Comparison of ENCODE assay signal across 13 cellular contexts in the genomic region with DNA sequence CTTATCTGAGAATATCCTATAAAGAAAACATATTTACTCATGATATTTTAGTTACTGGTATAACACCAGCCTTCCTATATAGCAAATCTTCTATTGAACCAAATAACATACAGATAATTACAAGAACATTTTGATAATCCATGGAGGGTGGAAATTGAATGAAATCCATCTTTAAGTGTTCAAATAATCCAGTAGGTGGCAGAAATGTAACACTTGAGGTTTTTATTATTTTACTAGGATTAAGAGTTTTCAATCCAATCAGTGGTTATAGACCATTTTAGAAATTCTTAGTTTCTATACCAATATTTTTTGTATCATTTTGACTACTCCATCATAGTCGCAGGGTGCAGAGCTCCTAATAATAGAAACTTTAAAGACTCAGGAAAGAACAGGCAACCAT.
DNase-seq lines count a peak whose midpoint lies in the region; ATAC-seq, FAIRE-seq and TF ChIP-seq lines count a peak whose summit lies in the region.
"Had no signal": no experiment of that assay in that cellular context is flagged by ENCODE, and none has a peak within 500 bp of the region (broad histone marks: within the 10 kb centered on the region; RNA-seq: fewer than 3 reads in every experiment).

No MANE protein-coding gene starts in this region.

- H3K4me2 ChIP-seq in HCT116 (ENCODE audit: low read length): no peak overlapping the region
- no peak overlapping the region for H3K4me2 ChIP-seq in PC-3 (ENCODE audit: low read length)

- DNase-seq in D721Med (ENCODE audit: insufficient read length, low spot score): no peak
- DNase-seq in HCT116 (ENCODE audit: low read depth, low spot score): no peak
- peak; percentile 24 for DNase-seq in PC-3
- no peak for DNase-seq in right lobe of liver
- no peak for DNase-seq in Calu3
- no peak for DNase-seq in T-helper 9 cell
- DNase-seq: activated gamma-delta T cell, brain microvascular endothelial cell, heart left ventricle, left lung, nephron progenitor cell had no signal

- H2AFZ ChIP-seq in HCT116 (ENCODE audit: low read depth, low read length, poor library complexity, severe bottlenecking) (no peak overlapping the region), PC-3 (ENCODE audit: low read length) (no peak overlapping the region)

- CTCF ChIA-PET in HCT116 (lab: Charles Lee): no interaction called here
- CTCF ChIA-PET in PC-3 (lab: Charles Lee): no interaction called here
- CTCF ChIA-PET in Calu3 (lab: Charles Lee): no interaction called here

- H3K9me3 ChIP-seq in HCT116 (ENCODE audit: control insufficient read depth in 1 of 2, insufficient read depth in 1 of 2, low read depth in 1 of 2, low read length in 2 of 2) (no peaks in the 10 kb centered on the region), PC-3 (ENCODE audit: low read length) (no peaks in the 10 kb centered on the region), right lobe of liver (no peaks in the 10 kb centered on the region)
- H3K9me3 ChIP-seq: heart left ventricle, left lung, thoracic aorta had no signal

- H3K27me3 ChIP-seq in HCT116 (ENCODE audit: insufficient read depth, low read length): no peaks in the 10 kb centered on the region
- peaks cover 17% of the 10 kb centered on the region; the same call in 1 of the 2 replicates for H3K27me3 ChIP-seq in PC-3 (ENCODE audit: low read length)
- H3K27me3 ChIP-seq in right lobe of liver: no peaks in the 10 kb centered on the region
- H3K27me3 ChIP-seq: brain microvascular endothelial cell, heart left ventricle, left lung had no signal

- POLR2A ChIA-PET in HCT116 (lab: Charles Lee) (no interaction called here), PC-3 (lab: Charles Lee; ENCODE audit: unreplicated experiment) (no interaction called here)

- H3K4me1 ChIP-seq in HCT116 (ENCODE audit: control insufficient read depth in 1 of 2, insufficient read depth in 2 of 2, low read length in 2 of 2): no peaks in the 10 kb centered on the region
- H3K4me1 ChIP-seq in PC-3 (ENCODE audit: insufficient read depth, low read length): no peaks in the 10 kb centered on the region
- H3K4me1 ChIP-seq in right lobe of liver: no peaks in the 10 kb centered on the region
- H3K4me1 ChIP-seq: heart left ventricle, left lung had no signal

- ATAC-seq in HCT116: no peak
- no peak for ATAC-seq in PC-3
- ATAC-seq in right lobe of liver: no peak
- no peak for ATAC-seq in GM18505 (IDR thresholded peaks at IDR 0.05; ENCODE audit: unreplicated experiment)
- ATAC-seq: heart left ventricle, left lung had no signal

- 15% methylated on average over 1 of the region's 1 CpG for WGBS in right lobe of liver (ENCODE audit: insufficient coverage, low coverage, low lambda C conversion rate, missing lambda C conversion rate)

- no peaks in the 10 kb centered on the region for H3K4me1 Mint-ChIP-seq in Calu3 (ENCODE audit: low read depth, unreplicated experiment)
- H3K4me1 Mint-ChIP-seq: nephron progenitor cell had no signal

- no peak for TF ChIP-seq POLR2A in HCT116 (IDR thresholded peaks at IDR 0.05; ENCODE audit: borderline replicate concordance, extremely low read depth, insufficient read depth, insufficient read length)
- TF ChIP-seq POLR2A in right lobe of liver (IDR thresholded peaks at IDR 0.05): no peak
- no peak for TF ChIP-seq POLR2A in GM18505 (IDR thresholded peaks at IDR 0.05; ENCODE audit: borderline replicate concordance, extremely low read depth, insufficient read depth, insufficient read length)

- FAIRE-seq in D721Med (lab: Jason Lieb, UNC): no peak

- H3K79me2 ChIP-seq in HCT116 (ENCODE audit: insufficient read depth, low read length) (no peaks in the 10 kb centered on the region), PC-3 (ENCODE audit: low read length) (no peaks in the 10 kb centered on the region)

- H3F3A ChIP-seq in PC-3 (ENCODE audit: low read length, unreplicated experiment): no peaks in the 10 kb centered on the region

- H3K9me2 ChIP-seq in HCT116 (ENCODE audit: insufficient read depth) (no peaks in the 10 kb centered on the region), PC-3 (replicated peaks; ENCODE audit: low read length) (no peaks in the 10 kb centered on the region)

- intact Hi-C loops in HCT116 (cut with micrococcal nuclease): loop anchor here (5.0 kb wide), 1 partner anchor 821 kb away; no protein-coding TSS in a partner anchor
- intact Hi-C loops in PC-3 (cut with micrococcal nuclease): no loop called here
- intact Hi-C loops in right lobe of liver (cut with DNase I): no loop called here
- intact Hi-C loops in Calu3 (cut with micrococcal nuclease; ENCODE audit: unreplicated experiment): loop anchor here (1.0 kb wide), 1 partner anchor 820 kb away; no protein-coding TSS in a partner anchor

- H4K20me1 ChIP-seq in HCT116 (ENCODE audit: insufficient read depth): no peaks in the 10 kb centered on the region
- no peaks in the 10 kb centered on the region for H4K20me1 ChIP-seq in PC-3 (ENCODE audit: low read length)

- H3K9ac ChIP-seq in HCT116 (ENCODE audit: low read length) (no peak overlapping the region), PC-3 (ENCODE audit: low read length) (no peak overlapping the region)

- H3K27me3 Mint-ChIP-seq in Calu3 (ENCODE audit: unreplicated experiment): no peaks in the 10 kb centered on the region

- H3K27ac Mint-ChIP-seq in Calu3 (ENCODE audit: unreplicated experiment): no peak overlapping the region
- H3K27ac Mint-ChIP-seq: nephron progenitor cell had no signal

- BruUV-seq in HCT116 (replicated peaks; lab: Mats Ljungman, UMichigan) (no TSS peak), PC-3 (replicated peaks; lab: Mats Ljungman, UMichigan) (no TSS peak), Calu3 (replicated peaks; lab: Mats Ljungman, UMichigan) (no TSS peak)

- TF ChIP-seq CTCF in D721Med (IDR thresholded peaks at IDR 0.05; ENCODE audit: insufficient read depth, missing control alignments) (peak; percentile 42), HCT116 (IDR thresholded peaks at IDR 0.05 in 2 of 3, conservative IDR thresholded peaks at IDR 0.05 in 1 of 3; ENCODE audit: borderline replicate concordance in 1 of 3, insufficient read depth in 1 of 3, low read depth in 2 of 3, low read length in 2 of 3) (no peak), PC-3 (conservative IDR thresholded peaks at IDR 0.05; ENCODE audit: low read depth, low read length) (peak; percentile 58), right lobe of liver (IDR thresholded peaks at IDR 0.05) (peak; percentile 2 to 31 (median 21)), Calu3 (IDR thresholded peaks at IDR 0.05; ENCODE audit: unreplicated experiment) (no peak)

- H3K4me3 ChIP-seq in HCT116 (replicated peaks in 1 of 2; ENCODE audit: low read depth in 1 of 2, low read length in 2 of 2) (no peak overlapping the region), PC-3 (ENCODE audit: low read length) (no peak overlapping the region), right lobe of liver (no peak overlapping the region)
- H3K4me3 ChIP-seq: heart left ventricle, left lung, thoracic aorta had no signal

- H3K36me3 Mint-ChIP-seq in Calu3 (ENCODE audit: insufficient read depth, unreplicated experiment): no peaks in the 10 kb centered on the region

- no peak overlapping the region for H3K4me3 Mint-ChIP-seq in Calu3 (ENCODE audit: low read depth, unreplicated experiment)
- H3K4me3 Mint-ChIP-seq: nephron progenitor cell had no signal

- RAD21 ChIA-PET in HCT116 (lab: Charles Lee; ENCODE audit: low non-redundant PET in 1 of 2, low total read pairs in 2 of 2, uncharacterized antibody in 2 of 2, unreplicated experiment in 2 of 2): no interaction called here

- H3K9me3 Mint-ChIP-seq in Calu3 (ENCODE audit: low read depth, unreplicated experiment): no peaks in the 10 kb centered on the region
- H3K9me3 Mint-ChIP-seq: nephron progenitor cell had no signal

- H3K27ac ChIP-seq in HCT116 (ENCODE audit: low read depth, low read length) (no peak overlapping the region), PC-3 (ENCODE audit: low read length) (no peak overlapping the region), right lobe of liver (no peak overlapping the region)
- H3K27ac ChIP-seq: brain microvascular endothelial cell, heart left ventricle, left lung, thoracic aorta had no signal

- no peaks in the 10 kb centered on the region for H3K36me3 ChIP-seq in HCT116 (ENCODE audit: control insufficient read depth in 1 of 2, insufficient read depth in 2 of 2, low read length in 2 of 2)
- no peaks in the 10 kb centered on the region for H3K36me3 ChIP-seq in PC-3 (ENCODE audit: low read depth, low read length)
- no peaks in the 10 kb centered on the region for H3K36me3 ChIP-seq in right lobe of liver
- H3K36me3 ChIP-seq: brain microvascular endothelial cell, heart left ventricle, thoracic aorta had no signal

- peak; percentile 24; the same call in 1 of the 2 replicates for TF ChIP-seq RAD21 in HCT116 (IDR thresholded peaks at IDR 0.05; ENCODE audit: low read depth)

TF ChIP-seq in HCT116, 20 proteins besides CTCF, POLR2A, EP300 and RAD21 (continues in another document):
- TF ChIP-seq CBX3 (IDR thresholded peaks at IDR 0.05; ENCODE audit: low read depth) (no peak), CEBPB (IDR thresholded peaks at IDR 0.05; ENCODE audit: low read depth) (no peak), EZH2phosphoT487 (IDR thresholded peaks at IDR 0.05; ENCODE audit: borderline replicate concordance) (no peak), YY1 (IDR thresholded peaks at IDR 0.05; ENCODE audit: extremely low read depth, insufficient replicate concordance, low read depth, low read length) (no peak), FOSL1 (IDR thresholded peaks at IDR 0.05; ENCODE audit: low read depth) (no peak), SRF (IDR thresholded peaks at IDR 0.05; ENCODE audit: low read depth) (no peak), ZBTB33 (IDR thresholded peaks at IDR 0.05; ENCODE audit: extremely low read depth, insufficient replicate concordance, low read length) (no peak), SIN3A (IDR thresholded peaks at IDR 0.05; ENCODE audit: low read depth) (no peak), EGR1 (IDR thresholded peaks at IDR 0.05; ENCODE audit: low read depth) (no peak), EZH2 (IDR thresholded peaks at IDR 0.05) (no peak), ZNF274 (IDR thresholded peaks at IDR 0.05; ENCODE audit: low read depth, low read length) (no peak), ELF1 (IDR thresholded peaks at IDR 0.05; ENCODE audit: borderline replicate concordance, low read depth) (no peak)

Comparison
In these comparisons a context has a peak if more than half of its experiments do, and no peak if none do; other contexts are left out.
1. CTCF ChIP-seq: peak in D721Med (single experiment), PC-3 (single experiment) and right lobe of liver (4 of 4); none in HCT116 (0 of 3) and Calu3 (single experiment).
2. intact Hi-C loops: an anchor here in HCT116 (5.0 kb wide) and Calu3 (1.0 kb wide); none called in PC-3 and right lobe of liver.